ENCODE assay signal across 16 cellular contexts in the genomic region with DNA sequence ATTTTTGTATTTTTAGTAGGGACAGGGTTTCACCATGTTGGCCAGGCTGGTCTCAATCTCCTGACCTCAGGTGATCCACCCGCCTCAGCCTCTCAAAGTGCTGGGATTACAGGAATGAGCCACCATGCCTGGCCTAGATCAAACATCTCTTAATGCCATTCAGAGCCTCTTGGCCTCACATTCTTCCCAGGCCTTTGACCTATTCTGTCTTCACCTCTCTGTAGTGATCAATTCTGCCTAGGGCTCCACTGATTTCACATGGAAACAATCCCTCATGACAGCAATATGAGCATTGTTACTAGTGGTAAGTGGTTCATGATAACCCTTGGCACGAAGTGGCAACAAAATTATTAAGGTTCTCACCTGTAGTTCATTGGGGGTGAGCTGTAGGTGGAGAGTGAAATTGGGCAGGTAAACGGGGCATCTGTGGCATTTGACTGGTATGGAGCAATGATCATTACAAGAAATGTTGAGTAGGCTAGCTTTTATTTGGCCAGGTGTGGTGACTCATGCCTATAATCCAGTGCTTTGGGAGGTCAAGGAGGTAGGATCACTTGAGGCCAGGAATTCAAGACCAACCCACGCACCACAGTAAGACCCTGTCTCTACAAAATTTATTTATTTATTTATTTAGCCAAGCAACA. TPM values are rescaled to one million over a fixed set of nuclear protein-coding genes. Genes with fewer than 3 reads are reported as not detected.
DNase-seq lines count a peak whose midpoint lies in the region; ATAC-seq and TF ChIP-seq lines count a peak whose summit lies in the region.
"Had no signal": no experiment of that assay in that cellular context is flagged by ENCODE, and none has a peak within 500 bp of the region (broad histone marks: within the 10 kb centered on the region; RNA-seq: fewer than 3 reads in every experiment).

No MANE protein-coding gene starts in this region.

- H3K9me3 Mint-ChIP-seq in MCF 10A (ENCODE audit: unreplicated experiment), result no peaks in the 10 kb centered on the region
- no peaks in the 10 kb centered on the region for H3K9me3 Mint-ChIP-seq in activated T-helper 1 cell treated with anti-CD3 and anti-CD28 coated beads, Interleukin-12 subunit alpha, Interleukin-12 subunit beta, Interleukin-2, Interleukin-4 antibody, amounts not matched to agents 30 ng/mL and 10 ng/mL and 1 ng/mL, durations not matched to agents 14 hours and 24 hours and 36 hours
- H3K9me3 Mint-ChIP-seq: CD14-positive monocyte, HFFc6 had no signal

- H3K4me1 Mint-ChIP-seq in MCF 10A (ENCODE audit: insufficient read depth, unreplicated experiment), result peaks cover 18% of the 10 kb centered on the region
- H3K4me1 Mint-ChIP-seq in activated T-helper 1 cell treated with anti-CD3 and anti-CD28 coated beads, Interleukin-12 subunit alpha, Interleukin-12 subunit beta, Interleukin-2, Interleukin-4 antibody, amounts not matched to agents 30 ng/mL and 10 ng/mL and 1 ng/mL, durations not matched to agents 14 hours and 24 hours and 36 hours (ENCODE audit: low read depth), result no peaks in the 10 kb centered on the region

- H3K27ac ChIP-seq in breast epithelium, result no peak overlapping the region
- no peak overlapping the region for H3K27ac ChIP-seq in WERI-Rb-1
- peak overlapping the region; percentile 13 to 39 for H3K27ac ChIP-seq in left lung
- no peak overlapping the region for H3K27ac ChIP-seq in upper lobe of right lung

- POLR2A ChIA-PET in MCF 10A (lab: Yijun Ruan, JAX), result interaction anchor here (0.6 to 3.5 kb wide), 17 partner anchors 15 to 185 kb away, joined by 3 to 21 read pairs (median 4); partner anchors contain the start of genes AP3S2 and IDH2

- in situ Hi-C loops in HAP-1 (cut with MboI; ENCODE audit: low sequenced_read_pairs), result no loop called here

- H3K4me1 ChIP-seq in breast epithelium (no peaks in the 10 kb centered on the region), left lung (peaks cover 6 to 8% of the 10 kb centered on the region in 2 donors), upper lobe of right lung (peaks cover 7% of the 10 kb centered on the region), HAP-1 (no peaks in the 10 kb centered on the region)

- CTCF ChIA-PET in MCF 10A (lab: Yijun Ruan, JAX), result interaction anchor here (0.6 to 4.1 kb wide), 4 partner anchors 19 to 375 kb away, joined by 3 to 22 read pairs (median 5); no protein-coding TSS in a partner anchor

- H3K27ac Mint-ChIP-seq in MCF 10A (ENCODE audit: low read depth, unreplicated experiment), result no peak overlapping the region
- H3K27ac Mint-ChIP-seq in activated T-helper 1 cell treated with anti-CD3 and anti-CD28 coated beads, Interleukin-12 subunit alpha, Interleukin-12 subunit beta, Interleukin-2, Interleukin-4 antibody, amounts not matched to agents 30 ng/mL and 10 ng/mL and 1 ng/mL, durations not matched to agents 14 hours and 24 hours and 36 hours, result no peak overlapping the region
- H3K27ac Mint-ChIP-seq: HFFc6 had no signal

- intact Hi-C loops in MCF 10A (cut with micrococcal nuclease), result no loop called here
- intact Hi-C loops in breast epithelium (cut with DNase I; ENCODE audit: low total_unique reads), result no loop called here
- intact Hi-C loops in left lung (cut with DNase I), result no loop called here
- intact Hi-C loops in upper lobe of right lung (cut with DNase I), result no loop called here
- intact Hi-C loops in activated T-helper 1 cell treated with anti-CD3 and anti-CD28 coated beads, Interleukin-12 subunit alpha, Interleukin-12 subunit beta, Interleukin-2, Interleukin-4 antibody, amounts not matched to agents 30 ng/mL and 10 ng/mL and 1 ng/mL, durations not matched to agents 14 hours and 24 hours and 36 hours (cut with micrococcal nuclease), result no loop called here

- DNase-seq in MCF 10A (ENCODE audit: unreplicated experiment) (peak; percentile 84), breast epithelium (ENCODE audit: low spot score in 2 of 2) (no peak), WERI-Rb-1 (peak; percentile 27), left lung (no peak), upper lobe of right lung (peak; percentile 36), HAP-1 (ENCODE audit: low spot score in 2 of 2) (no peak)
- DNase-seq in activated T-helper 1 cell treated with anti-CD3 and anti-CD28 coated beads, Interleukin-12 subunit alpha, Interleukin-12 subunit beta, Interleukin-2, Interleukin-4 antibody, amounts not matched to agents 30 ng/mL and 10 ng/mL and 1 ng/mL, durations not matched to agents 14 hours and 24 hours and 36 hours (ENCODE audit: low spot score), result no peak
- DNase-seq: GOT3, HFFc6, KG1, MM.1S, NCI-H1105 treated with DMSO at 0.1 percent for 48 hours, NCI-H187 treated with DMSO at 0.1 percent for 48 hours, NCI-H2171 had no signal

- no peak overlapping the region for H3K4me3 Mint-ChIP-seq in MCF 10A (ENCODE audit: unreplicated experiment)
- no peak overlapping the region for H3K4me3 Mint-ChIP-seq in activated T-helper 1 cell treated with anti-CD3 and anti-CD28 coated beads, Interleukin-12 subunit alpha, Interleukin-12 subunit beta, Interleukin-2, Interleukin-4 antibody, amounts not matched to agents 30 ng/mL and 10 ng/mL and 1 ng/mL, durations not matched to agents 14 hours and 24 hours and 36 hours
- H3K4me3 Mint-ChIP-seq: CD14-positive monocyte, HFFc6 had no signal

- H3K9me3 ChIP-seq in breast epithelium (no peaks in the 10 kb centered on the region), WERI-Rb-1 (ENCODE audit: severe bottlenecking) (no peaks in the 10 kb centered on the region), left lung (no peaks in the 10 kb centered on the region), upper lobe of right lung (no peaks in the 10 kb centered on the region), HAP-1 (no peaks in the 10 kb centered on the region)

- BruUV-seq in MCF 10A (replicated peaks; lab: Mats Ljungman, UMichigan), result no TSS peak

- ATAC-seq in left lung, result peak; percentile 84
- ATAC-seq in upper lobe of right lung, result peak; percentile 81
- ATAC-seq in HG02852 (IDR thresholded peaks at IDR 0.05; ENCODE audit: unreplicated experiment), result no peak

- H3K36me3 ChIP-seq in breast epithelium (no peaks in the 10 kb centered on the region), WERI-Rb-1 (no peaks in the 10 kb centered on the region), left lung (no peaks in the 10 kb centered on the region), upper lobe of right lung (no peaks in the 10 kb centered on the region), HAP-1 (replicated peaks) (no peaks in the 10 kb centered on the region)

- TF ChIP-seq POLR2A in breast epithelium (IDR thresholded peaks at IDR 0.05), result no peak

- no peaks in the 10 kb centered on the region for H3K27me3 Mint-ChIP-seq in MCF 10A (ENCODE audit: insufficient read depth, unreplicated experiment)
- H3K27me3 Mint-ChIP-seq in activated T-helper 1 cell treated with anti-CD3 and anti-CD28 coated beads, Interleukin-12 subunit alpha, Interleukin-12 subunit beta, Interleukin-2, Interleukin-4 antibody, amounts not matched to agents 30 ng/mL and 10 ng/mL and 1 ng/mL, durations not matched to agents 14 hours and 24 hours and 36 hours (ENCODE audit: insufficient read depth), result peaks cover 23% of the 10 kb centered on the region

- TF ChIP-seq CTCF in MCF 10A (IDR thresholded peaks at IDR 0.05; ENCODE audit: unreplicated experiment) (no peak), breast epithelium (IDR thresholded peaks at IDR 0.05) (no peak), WERI-Rb-1 (IDR thresholded peaks at IDR 0.05; ENCODE audit: low read depth, low read length) (no peak), left lung (IDR thresholded peaks at IDR 0.05) (no peak), upper lobe of right lung (IDR thresholded peaks at IDR 0.05) (no peak)

- no peaks in the 10 kb centered on the region for H3K36me3 Mint-ChIP-seq in MCF 10A (ENCODE audit: insufficient read depth, unreplicated experiment)
- no peaks in the 10 kb centered on the region for H3K36me3 Mint-ChIP-seq in activated T-helper 1 cell treated with anti-CD3 and anti-CD28 coated beads, Interleukin-12 subunit alpha, Interleukin-12 subunit beta, Interleukin-2, Interleukin-4 antibody, amounts not matched to agents 30 ng/mL and 10 ng/mL and 1 ng/mL, durations not matched to agents 14 hours and 24 hours and 36 hours (ENCODE audit: low read depth)

- no peaks in the 10 kb centered on the region for H3K27me3 ChIP-seq in breast epithelium
- no peaks in the 10 kb centered on the region for H3K27me3 ChIP-seq in WERI-Rb-1 (ENCODE audit: insufficient read depth, low read depth, severe bottlenecking)
- H3K27me3 ChIP-seq in left lung, result peaks cover 0 to 8% of the 10 kb centered on the region in 2 donors
- no peaks in the 10 kb centered on the region for H3K27me3 ChIP-seq in upper lobe of right lung
- no peaks in the 10 kb centered on the region for H3K27me3 ChIP-seq in HAP-1 (ENCODE audit: low read depth)

- no peak overlapping the region for H3K4me3 ChIP-seq in breast epithelium
- H3K4me3 ChIP-seq in WERI-Rb-1 (ENCODE audit: low read depth, low read length), result no peak overlapping the region
- H3K4me3 ChIP-seq in left lung, result no peak overlapping the region
- H3K4me3 ChIP-seq in upper lobe of right lung, result no peak overlapping the region
- no peak overlapping the region for H3K4me3 ChIP-seq in HAP-1

RNA-seq across cellular contexts. Expression of gene ARPIN, which starts 4.8 kb away (rescaled TPM):
- total RNA-seq in MCF 10A (2022) (7.1 and 9.9 TPM in 2 replicates), breast epithelium (10 to 100 TPM; 14.6 to 22.3 (median 17.0) TPM), left lung (10 to 100 TPM; 31.1 to 31.7 TPM), upper lobe of right lung (30.5 TPM)
- total RNA-seq in activated T-helper 1 cell treated with anti-CD3 and anti-CD28 coated beads, Interleukin-12 subunit alpha, Interleukin-12 subunit beta, Interleukin-2, Interleukin-4 antibody, amounts not matched to agents 30 ng/mL and 10 ng/mL and 1 ng/mL, durations not matched to agents 14 hours and 24 hours and 36 hours, result not detected in 2 replicates

RNA-seq across cellular contexts. Expression of gene AP3S2, which starts 23.8 kb away (rescaled TPM):
- total RNA-seq in MCF 10A (2022), result 38.4 and 39.5 TPM in 2 replicates
- 10 to 100 TPM; 37.4 to 57.4 (median 52.8) TPM for total RNA-seq in breast epithelium
- 10 to 100 TPM; 34.2 to 34.8 TPM for total RNA-seq in left lung
- total RNA-seq in upper lobe of right lung, result 32.1 TPM
- 21.4 and 24.7 TPM in 2 replicates for total RNA-seq in activated T-helper 1 cell treated with anti-CD3 and anti-CD28 coated beads, Interleukin-12 subunit alpha, Interleukin-12 subunit beta, Interleukin-2, Interleukin-4 antibody, amounts not matched to agents 30 ng/mL and 10 ng/mL and 1 ng/mL, durations not matched to agents 14 hours and 24 hours and 36 hours

Comparison
In these comparisons a context has a peak if more than half of its experiments do, and no peak if none do; other contexts are left out.
1. DNase-seq: peak in MCF 10A (single experiment), WERI-Rb-1 (single experiment) and upper lobe of right lung (single experiment); none in breast epithelium (0 of 2), left lung (0 of 2), HAP-1 (0 of 2) and activated T-helper 1 cell treated with anti-CD3 and anti-CD28 coated beads, Interleukin-12 subunit alpha, Interleukin-12 subunit beta, Interleukin-2, Interleukin-4 antibody, amounts not matched to agents 30 ng/mL and 10 ng/mL and 1 ng/mL, durations not matched to agents 14 hours and 24 hours and 36 hours (single experiment).
2. H3K27ac ChIP-seq: peak in left lung (2 of 2); none in breast epithelium (0 of 2), WERI-Rb-1 (single experiment) and upper lobe of right lung (single experiment).